32 cellular contexts compared by ENCODE assay signal in genomic region chr1:63103682-63104081, GRCh38.
"Had no signal": no experiment of that assay in that cellular context is flagged by ENCODE, and none has a peak within 500 bp of the region (broad histone marks: within the 10 kb centered on the region; RNA-seq: fewer than 3 reads in every experiment).

No MANE protein-coding gene starts in this region.

- H3K4me3 Mint-ChIP-seq: activated CD4-positive, alpha-beta memory T cell treated with anti-CD3 and anti-CD28 coated beads for 36 hours; activated naive CD4-positive, alpha-beta T cell treated with anti-CD3 and anti-CD28 coated beads for 36 hours; activated T-cell treated with anti-CD3 and anti-CD28 coated beads, Interleukin-2, amount 50 U/mL, for 4 hours; activated T-helper 1 cell treated with anti-CD3 and anti-CD28 coated beads, Interleukin-12 subunit alpha, Interleukin-12 subunit beta, Interleukin-2, Interleukin-4 antibody, amounts not matched to agents 30 ng/mL and 10 ng/mL and 1 ng/mL, durations not matched to agents 14 hours and 24 hours and 36 hours; brain; T-helper 1 cell treated with Interleukin-12 subunit alpha and Interleukin-12 subunit beta and Interleukin-4 antibody, amounts not matched to agents 30 μg/mL and 1 μg/mL, for 36 hours; T-helper 2 cell treated with Interferon-gamma antibody and Interleukin-4, amounts not matched to agents 5 μg/mL and 100 μg/mL, for 36 hours had no signal

- H3K27ac Mint-ChIP-seq: activated CD4-positive, alpha-beta memory T cell treated with anti-CD3 and anti-CD28 coated beads for 36 hours; activated naive CD4-positive, alpha-beta T cell treated with anti-CD3 and anti-CD28 coated beads for 36 hours; activated naive CD4-positive, alpha-beta T cell treated with anti-CD3 and anti-CD28 coated beads, Interleukin-2, amount 50 U/mL, for 72 hours; activated T-helper 1 cell treated with anti-CD3 and anti-CD28 coated beads, Interleukin-12 subunit alpha, Interleukin-12 subunit beta, Interleukin-2, Interleukin-4 antibody, amounts not matched to agents 30 ng/mL and 10 ng/mL and 1 ng/mL, durations not matched to agents 14 hours and 24 hours and 36 hours; brain; T-helper 1 cell treated with Interleukin-12 subunit alpha and Interleukin-12 subunit beta and Interleukin-4 antibody, amounts not matched to agents 30 μg/mL and 1 μg/mL, for 36 hours; T-helper 2 cell treated with Interferon-gamma antibody and Interleukin-4, amounts not matched to agents 5 μg/mL and 100 μg/mL, for 36 hours had no signal

- H3K9me3 ChIP-seq: adrenal gland, SK-N-SH had no signal

- H3K9me3 Mint-ChIP-seq: activated CD4-positive, alpha-beta memory T cell treated with anti-CD3 and anti-CD28 coated beads for 36 hours; activated naive CD4-positive, alpha-beta T cell treated with anti-CD3 and anti-CD28 coated beads for 36 hours; activated naive CD4-positive, alpha-beta T cell treated with anti-CD3 and anti-CD28 coated beads, Interleukin-2, amount 50 U/mL, for 72 hours; activated T-cell treated with anti-CD3 and anti-CD28 coated beads, Interleukin-2, amount 50 U/mL, for 4 hours; activated T-helper 1 cell treated with anti-CD3 and anti-CD28 coated beads, Interleukin-12 subunit alpha, Interleukin-12 subunit beta, Interleukin-2, Interleukin-4 antibody, amounts not matched to agents 30 ng/mL and 10 ng/mL and 1 ng/mL, durations not matched to agents 14 hours and 24 hours and 36 hours; brain; T-helper 1 cell treated with Interleukin-12 subunit alpha and Interleukin-12 subunit beta and Interleukin-4 antibody, amounts not matched to agents 30 μg/mL and 1 μg/mL, for 36 hours; T-helper 2 cell treated with Interferon-gamma antibody and Interleukin-4, amounts not matched to agents 5 μg/mL and 100 μg/mL, for 36 hours had no signal

- DNase-seq: activated CD4-positive, alpha-beta memory T cell treated with anti-CD3 and anti-CD28 coated beads for 36 hours; activated CD4-positive, alpha-beta T cell treated with anti-CD3 and anti-CD28 coated beads for 4 hours; activated CD4-positive, alpha-beta T cell treated with anti-CD3 and anti-CD28 coated beads, Interleukin-2, amount 50 U/mL, for 1 hour; activated CD8-positive, alpha-beta memory T cell treated with anti-CD3 and anti-CD28 coated beads, Interleukin-2, amount 50 U/mL, for 4 hours; activated gamma-delta T cell treated with Interleukin-2 at 50 U/mL for 16 hours; activated naive CD4-positive, alpha-beta T cell treated with anti-CD3 and anti-CD28 coated beads for 36 hours; activated T-cell treated with anti-CD3 and anti-CD28 coated beads for 4 hours; activated T-cell treated with anti-CD3 and anti-CD28 coated beads, Interleukin-2, amount 50 U/mL, for 4 hours; adrenal gland; caudate nucleus; cerebellar nuclear complex; MM.1S; MV-4-11; NCI-H1092; NCI-H1436 treated with DMSO at 0.1 percent for 48 hours; NCI-H1694 treated with DMSO at 0.1 percent for 48 hours; NCI-H2029; NCI-H510A; NCI-H526; NCI-H748 treated with DMSO at 0.1 percent for 48 hours; NK-92 treated with Interleukin-12 subunit alpha and Interleukin-12 subunit beta, amount 100 ng/mL, for 24 hours; PC-9; Right ventricle myocardium superior; SK-N-SH had no signal

- H3K36me3 Mint-ChIP-seq: activated CD4-positive, alpha-beta memory T cell treated with anti-CD3 and anti-CD28 coated beads for 36 hours; activated naive CD4-positive, alpha-beta T cell treated with anti-CD3 and anti-CD28 coated beads, Interleukin-2, amount 50 U/mL, for 72 hours; brain had no signal

- H3K4me2 ChIP-seq: PC-9, SK-N-SH had no signal

- H3K4me1 ChIP-seq: adrenal gland had no signal

- ATAC-seq: activated CD4-positive, CD25-positive, alpha-beta regulatory T cell treated with anti-CD3 and anti-CD28 coated beads, Interleukin-2, amount 50 U/mL, for 24 hours; activated naive CD4-positive, alpha-beta T cell treated with anti-CD3 and anti-CD28 coated beads, Interleukin-2, amount 50 U/mL, for 72 hours; activated T-cell treated with anti-CD3 and anti-CD28 coated beads, Interleukin-2, amount 50 U/mL, for 4 hours had no signal

- H3K36me3 ChIP-seq: adrenal gland had no signal

- FAIRE-seq: bronchial epithelial cell, TTC549 had no signal

- H2AFZ ChIP-seq: PC-9 had no signal

- H3K4me3 ChIP-seq: adrenal gland, PC-9 had no signal

- H3K9ac ChIP-seq: SK-N-SH had no signal

- H3K27ac ChIP-seq: adrenal gland, PC-9 had no signal
